ENCODE assay signal across 17 cellular contexts in the genomic region with DNA sequence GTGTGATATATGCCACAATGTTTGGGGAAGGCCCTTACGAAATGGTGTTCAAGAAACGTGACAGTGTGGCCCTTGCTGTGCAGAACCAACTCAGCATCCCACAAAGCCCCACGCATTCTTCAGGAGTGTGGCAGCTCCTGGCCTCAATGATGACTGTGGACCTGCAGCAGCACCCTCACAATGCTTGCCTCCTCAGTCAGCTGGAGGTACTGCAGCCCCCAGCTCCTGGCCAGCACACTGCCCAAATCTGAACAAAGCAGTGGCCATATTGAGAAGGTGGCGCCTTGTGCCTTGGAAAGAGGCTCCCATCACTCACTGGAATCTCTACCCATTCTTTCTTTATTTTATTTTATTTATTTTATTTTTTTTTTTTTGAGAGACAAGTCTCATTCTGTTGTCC. TPM values are rescaled to one million over a fixed set of nuclear protein-coding genes. Genes with fewer than 3 reads are reported as not detected.
DNase-seq lines count a peak whose midpoint lies in the region; ATAC-seq and TF ChIP-seq lines count a peak whose summit lies in the region.
"Had no signal": no experiment of that assay in that cellular context is flagged by ENCODE, and none has a peak within 500 bp of the region (broad histone marks: within the 10 kb centered on the region; RNA-seq: fewer than 3 reads in every experiment).

No MANE protein-coding gene starts in this region.

- H3K27ac Mint-ChIP-seq in chondrocyte (ENCODE audit: unreplicated experiment) = no peak overlapping the region
- no peak overlapping the region for H3K27ac Mint-ChIP-seq in neural crest cell (ENCODE audit: unreplicated experiment)
- no peak overlapping the region for H3K27ac Mint-ChIP-seq in CD8-positive, alpha-beta T cell
- H3K27ac Mint-ChIP-seq: activated naive CD4-positive, alpha-beta T cell treated with anti-CD3 and anti-CD28 coated beads, Interleukin-2, amount 10 ng/mL, durations not matched to agents 7 days and 5 days had no signal

- H3K27me3 Mint-ChIP-seq in chondrocyte (ENCODE audit: low read depth) = no peaks in the 10 kb centered on the region
- H3K27me3 Mint-ChIP-seq in neural crest cell (ENCODE audit: low read depth) = no peaks in the 10 kb centered on the region
- no peaks in the 10 kb centered on the region for H3K27me3 Mint-ChIP-seq in CD8-positive, alpha-beta T cell (ENCODE audit: low read depth)
- H3K27me3 Mint-ChIP-seq: activated naive CD4-positive, alpha-beta T cell treated with anti-CD3 and anti-CD28 coated beads, Interleukin-2, amount 10 ng/mL, durations not matched to agents 7 days and 5 days had no signal

- no peaks in the 10 kb centered on the region for H3K36me3 ChIP-seq in BJ (ENCODE audit: control insufficient read depth, insufficient read depth, low read length)
- H3K36me3 ChIP-seq in HCT116 (ENCODE audit: control insufficient read depth in 1 of 2, insufficient read depth in 2 of 2, low read length in 2 of 2) = peaks cover 18 to 39% of the 10 kb centered on the region in 2 experiments
- H3K36me3 ChIP-seq in ovary = no peaks in the 10 kb centered on the region
- no peaks in the 10 kb centered on the region for H3K36me3 ChIP-seq in CD8-positive, alpha-beta T cell (ENCODE audit: insufficient read depth, low read length)

- no peaks in the 10 kb centered on the region for H3K4me1 Mint-ChIP-seq in chondrocyte (ENCODE audit: low read depth)
- H3K4me1 Mint-ChIP-seq in neural crest cell = no peaks in the 10 kb centered on the region
- no peaks in the 10 kb centered on the region for H3K4me1 Mint-ChIP-seq in CD8-positive, alpha-beta T cell (ENCODE audit: low read depth)

- intact Hi-C loops in HCT116 (cut with micrococcal nuclease) (no loop called here), ovary (cut with DNase I) (no loop called here)
- intact Hi-C loops in CD8-positive, alpha-beta T cell (cut with DNase I, micrococcal nuclease) = no loop called here

- no peak overlapping the region for H3K4me2 ChIP-seq in HCT116 (ENCODE audit: low read length)
- H3K4me2 ChIP-seq: BLaER1 had no signal

- H3K9ac ChIP-seq in HCT116 (ENCODE audit: low read length) = no peak overlapping the region
- H3K9ac ChIP-seq: BLaER1 had no signal

- H2AFZ ChIP-seq in HCT116 (ENCODE audit: low read depth, low read length, poor library complexity, severe bottlenecking) = no peak overlapping the region

- DNase-seq in BJ (ENCODE audit: low read depth) (no peak), HCT116 (ENCODE audit: low read depth, low spot score) (no peak), chondrocyte (ENCODE audit: low spot score) (no peak), neural crest cell (ENCODE audit: low read depth, low spot score) (no peak), D341Med (ENCODE audit: low spot score) (no peak), ovary (no peak), NCI-H1092 (lab: John Stamatoyannopoulos, UW) (no peak)
- no peak for DNase-seq in CD8-positive, alpha-beta T cell
- DNase-seq: activated CD4-positive, alpha-beta T cell treated with anti-CD3 and anti-CD28 coated beads for 4 hours; activated naive CD4-positive, alpha-beta T cell treated with anti-CD3 and anti-CD28 coated beads, Interleukin-2, amount 10 ng/mL, durations not matched to agents 7 days and 5 days; dorsolateral prefrontal cortex; NCI-H1105; NCI-H2171; NCI-H82; posterior cingulate gyrus had no signal

- peak; percentile 80 for ATAC-seq in HCT116
- no peak for ATAC-seq in CD8-positive, alpha-beta T cell
- ATAC-seq: left lobe of liver had no signal

- H3K27ac ChIP-seq in HCT116 (ENCODE audit: low read depth, low read length) (no peak overlapping the region), ovary (no peak overlapping the region)
- H3K27ac ChIP-seq in CD8-positive, alpha-beta T cell (ENCODE audit: low read depth, low read length) = no peak overlapping the region
- H3K27ac ChIP-seq: BLaER1, dorsolateral prefrontal cortex had no signal

- H3K9me3 ChIP-seq in HCT116 (ENCODE audit: control insufficient read depth in 1 of 2, insufficient read depth in 1 of 2, low read depth in 1 of 2, low read length in 2 of 2) (no peaks in the 10 kb centered on the region), ovary (no peaks in the 10 kb centered on the region)
- H3K9me3 ChIP-seq in CD8-positive, alpha-beta T cell (ENCODE audit: low read length) = no peaks in the 10 kb centered on the region
- H3K9me3 ChIP-seq: BLaER1 had no signal

- no peak for TF ChIP-seq RAD21 in HCT116 (IDR thresholded peaks at IDR 0.05; ENCODE audit: low read depth)

- H3K4me3 ChIP-seq in BJ (ENCODE audit: low read depth, low read length) = no peak overlapping the region
- H3K4me3 ChIP-seq in HCT116 (replicated peaks in 1 of 2; ENCODE audit: low read depth in 1 of 2, low read length in 2 of 2) = no peak overlapping the region
- H3K4me3 ChIP-seq in ovary = no peak overlapping the region
- no peak overlapping the region for H3K4me3 ChIP-seq in CD8-positive, alpha-beta T cell (ENCODE audit: low read depth, low read length)
- H3K4me3 ChIP-seq: BLaER1, dorsolateral prefrontal cortex had no signal

- TF ChIP-seq CTCF in BJ (IDR thresholded peaks at IDR 0.05; ENCODE audit: insufficient read depth, low read depth, low read length) (0 out of 2 replicates have a peak, but pooled peaks have one; percentile 12), HCT116 (IDR thresholded peaks at IDR 0.05 in 2 of 3, conservative IDR thresholded peaks at IDR 0.05 in 1 of 3; ENCODE audit: borderline replicate concordance in 1 of 3, insufficient read depth in 1 of 3, low read depth in 2 of 3, low read length in 2 of 3) (peak in 2 of 3 experiments; percentile 23 to 28; a peak in 3 of 6 replicates), chondrocyte (IDR thresholded peaks at IDR 0.05) (peak; percentile 13), neural crest cell (conservative IDR thresholded peaks at IDR 0.05) (peak; percentile 36), ovary (IDR thresholded peaks at IDR 0.05) (no peak)
- no peak for TF ChIP-seq CTCF in CD8-positive, alpha-beta T cell (IDR thresholded peaks at IDR 0.05)

- RAD21 ChIA-PET in HCT116 (lab: Charles Lee; ENCODE audit: low non-redundant PET in 1 of 2, low total read pairs in 2 of 2, uncharacterized antibody in 2 of 2, unreplicated experiment in 2 of 2) = interaction anchor here in 1 of 2 experiments (0.6 kb wide), 1 partner anchor 183 kb away, joined by 4 read pairs; no protein-coding TSS in a partner anchor

- H3K4me3 Mint-ChIP-seq in chondrocyte (ENCODE audit: unreplicated experiment) (no peak overlapping the region), neural crest cell (no peak overlapping the region)
- no peak overlapping the region for H3K4me3 Mint-ChIP-seq in CD8-positive, alpha-beta T cell
- H3K4me3 Mint-ChIP-seq: activated naive CD4-positive, alpha-beta T cell treated with anti-CD3 and anti-CD28 coated beads, Interleukin-2, amount 10 ng/mL, durations not matched to agents 7 days and 5 days had no signal

- no peak for TF ChIP-seq POLR2A in HCT116 (IDR thresholded peaks at IDR 0.05; ENCODE audit: borderline replicate concordance, extremely low read depth, insufficient read depth, insufficient read length)
- no peak for TF ChIP-seq POLR2A in ovary (IDR thresholded peaks at IDR 0.05)

- H3K9me3 Mint-ChIP-seq in chondrocyte (ENCODE audit: low read depth) = no peaks in the 10 kb centered on the region
- H3K9me3 Mint-ChIP-seq in neural crest cell = no peaks in the 10 kb centered on the region
- H3K9me3 Mint-ChIP-seq in CD8-positive, alpha-beta T cell = peaks cover 2% of the 10 kb centered on the region
- H3K9me3 Mint-ChIP-seq: activated naive CD4-positive, alpha-beta T cell treated with anti-CD3 and anti-CD28 coated beads, Interleukin-2, amount 10 ng/mL, durations not matched to agents 7 days and 5 days had no signal

- TF ChIP-seq EP300 in ovary (IDR thresholded peaks at IDR 0.05) = no peak

- CTCF ChIA-PET in BJ (lab: Yijun Ruan, JAX) (interaction anchor here (1.4 kb wide), 1 partner anchor 10 kb away, joined by 4 read pairs; the partner anchor contains the start of gene POLE2), HCT116 (lab: Charles Lee) (no interaction called here)
- CTCF ChIA-PET in CD8-positive, alpha-beta T cell (lab: Charles Lee) = no interaction called here

- H4K20me1 ChIP-seq in HCT116 (ENCODE audit: insufficient read depth) = no peaks in the 10 kb centered on the region; the same call in 1 of the 2 replicates
- H4K20me1 ChIP-seq: BLaER1 had no signal

- WGBS in ovary, 3 donors = 93 to 97% (median 96%) methylated on average over 4 of the region's 4 CpGs

- H3K4me1 ChIP-seq in HCT116 (ENCODE audit: control insufficient read depth in 1 of 2, insufficient read depth in 2 of 2, low read length in 2 of 2) (no peaks in the 10 kb centered on the region), ovary (ENCODE audit: insufficient read depth) (no peaks in the 10 kb centered on the region)
- no peaks in the 10 kb centered on the region for H3K4me1 ChIP-seq in CD8-positive, alpha-beta T cell (ENCODE audit: insufficient read depth, low read length)
- H3K4me1 ChIP-seq: BLaER1 had no signal

- H3K79me2 ChIP-seq in HCT116 (ENCODE audit: insufficient read depth, low read length) = peaks cover 28% of the 10 kb centered on the region

- POLR2A ChIA-PET in BJ (lab: Charles Lee) (no interaction called here), HCT116 (lab: Charles Lee) (interaction anchor here (1.2 kb wide), 1 partner anchor 44 kb away, joined by 4 read pairs; no protein-coding TSS in a partner anchor)
- POLR2A ChIA-PET in CD8-positive, alpha-beta T cell (lab: Charles Lee) = no interaction called here

- H3K9me2 ChIP-seq in HCT116 (ENCODE audit: insufficient read depth) = no peaks in the 10 kb centered on the region

- no TSS peak for BruUV-seq in HCT116 (replicated peaks; lab: Mats Ljungman, UMichigan)

- H3K36me3 Mint-ChIP-seq in chondrocyte (ENCODE audit: low read depth) (peaks cover 1% of the 10 kb centered on the region), neural crest cell (ENCODE audit: low read depth) (peaks cover 20% of the 10 kb centered on the region)
- H3K36me3 Mint-ChIP-seq in CD8-positive, alpha-beta T cell = no peaks in the 10 kb centered on the region

- no peaks in the 10 kb centered on the region for H3K27me3 ChIP-seq in BJ (ENCODE audit: control insufficient read depth, insufficient read depth, low read length)
- no peaks in the 10 kb centered on the region for H3K27me3 ChIP-seq in HCT116 (ENCODE audit: insufficient read depth, low read length)
- H3K27me3 ChIP-seq in ovary = no peaks in the 10 kb centered on the region
- no peaks in the 10 kb centered on the region for H3K27me3 ChIP-seq in CD8-positive, alpha-beta T cell (ENCODE audit: insufficient read depth, low read length)
- H3K27me3 ChIP-seq: BLaER1, dorsolateral prefrontal cortex had no signal

RNA-seq across cellular contexts. Expression of gene POLE2, which starts 10.4 kb away (rescaled TPM):
- 3.3 and 5.8 TPM in 2 replicates for polyA plus RNA-seq in BJ (2011; rRNA removed)
- polyA minus RNA-seq in BJ (2011; rRNA and poly(A)+ RNA removed) = 2.4 and 3.0 TPM in 2 replicates
- total RNA-seq in HCT116 (2021; ENCODE audit: unreplicated experiment) = 24.5 TPM
- 10.5 and 15.4 TPM in 2 replicates for polyA plus RNA-seq in HCT116 (2012)
- 2.2 to 6.4 TPM (median 3.1 TPM) in 3 replicates for total RNA-seq in chondrocyte
- total RNA-seq in neural crest cell = 26.8 and 31.5 TPM in 2 replicates
- 1 to 10 TPM; 1.6 to 5.0 (median 2.5) TPM for total RNA-seq in ovary
- 1 to 10 TPM; 1.6 to 2.5 TPM for polyA plus RNA-seq in ovary
- under 1 TPM; 0.33 to 0.79 TPM for total RNA-seq in CD8-positive, alpha-beta T cell

RNA-seq across cellular contexts. Expression of gene KLHDC1, which starts 15.3 kb away (rescaled TPM):
- 0.25 and 0.82 TPM in 2 replicates for polyA plus RNA-seq in BJ (2011; rRNA removed)
- 0.26 and 0.47 TPM in 2 replicates for polyA minus RNA-seq in BJ (2011; rRNA and poly(A)+ RNA removed)
- 0.98 TPM for total RNA-seq in HCT116 (2021; ENCODE audit: unreplicated experiment)
- 0.26 and 0.32 TPM in 2 replicates for polyA plus RNA-seq in HCT116 (2012)
- total RNA-seq in chondrocyte = 3.3 to 7.2 TPM (median 4.5 TPM) in 3 replicates
- 2.0 and 2.1 TPM in 2 replicates for total RNA-seq in neural crest cell
- total RNA-seq in ovary = 10 to 100 TPM in 6 of 7 donors, 1 to 10 TPM in 1; 8.6 to 22.9 (median 19.3) TPM
- polyA plus RNA-seq in ovary = 1 to 10 TPM; 6.7 to 8.3 TPM
- 10 to 100 TPM in 1 of 2 experiments, 1 to 10 TPM in 1; 8.5 to 11.0 TPM for total RNA-seq in CD8-positive, alpha-beta T cell

RNA-seq across cellular contexts. Expression of gene DNAAF2, which starts 42.6 kb away (rescaled TPM):
- polyA plus RNA-seq in BJ (2011; rRNA removed) (3.6 and 4.2 TPM in 2 replicates), ovary (1 to 10 TPM; 3.3 to 5.5 TPM)
- 1.0 and 1.1 TPM in 2 replicates for polyA minus RNA-seq in BJ (2011; rRNA and poly(A)+ RNA removed)
- total RNA-seq in HCT116 (2021; ENCODE audit: unreplicated experiment) (13.7 TPM), chondrocyte (5.2 to 5.6 TPM (median 5.5 TPM) in 3 replicates), neural crest cell (18.9 and 20.4 TPM in 2 replicates), ovary (10 to 100 TPM in 2 of 7 donors, 1 to 10 TPM in 5; 5.5 to 19.3 (median 6.8) TPM)
- 6.0 and 6.9 TPM in 2 replicates for polyA plus RNA-seq in HCT116 (2012)
- total RNA-seq in CD8-positive, alpha-beta T cell = 10 to 100 TPM in 1 of 2 experiments, 1 to 10 TPM in 1; 9.3 to 11.7 TPM

RNA-seq across cellular contexts. Expression of gene MGAT2, which starts 57.0 kb away (rescaled TPM):
- 24.1 and 35.2 TPM in 2 replicates for polyA plus RNA-seq in BJ (2011; rRNA removed)
- 12.0 and 18.5 TPM in 2 replicates for polyA minus RNA-seq in BJ (2011; rRNA and poly(A)+ RNA removed)
- total RNA-seq in HCT116 (2021; ENCODE audit: unreplicated experiment) = 22.9 TPM
- polyA plus RNA-seq in HCT116 (2012) = 8.5 and 12.1 TPM in 2 replicates
- total RNA-seq in chondrocyte = 51.2 to 58.2 TPM (median 53.5 TPM) in 3 replicates
- 31.8 and 32.3 TPM in 2 replicates for total RNA-seq in neural crest cell
- total RNA-seq in ovary = 10 to 100 TPM; 23.0 to 45.1 (median 28.1) TPM
- polyA plus RNA-seq in ovary = 10 to 100 TPM; 15.9 to 21.4 TPM
- total RNA-seq in CD8-positive, alpha-beta T cell = 10 to 100 TPM; 22.6 to 24.0 TPM

RNA-seq across cellular contexts. Expression of gene RPL36AL, which starts 57.2 kb away (rescaled TPM):
- polyA plus RNA-seq in BJ (2011; rRNA removed) (87.9 and 203 TPM in 2 replicates), ovary (100 to 1,000 TPM; 657 to 712 TPM)
- 16.8 and 25.8 TPM in 2 replicates for polyA minus RNA-seq in BJ (2011; rRNA and poly(A)+ RNA removed)
- total RNA-seq in HCT116 (2021; ENCODE audit: unreplicated experiment) (212 TPM), chondrocyte (132 to 146 TPM (median 144 TPM) in 3 replicates), neural crest cell (147 and 151 TPM in 2 replicates), ovary (100 to 1,000 TPM; 196 to 516 (median 284) TPM)
- polyA plus RNA-seq in HCT116 (2012) = 349 and 403 TPM in 2 replicates
- 100 to 1,000 TPM; 302 to 318 TPM for total RNA-seq in CD8-positive, alpha-beta T cell

Comparison
In these comparisons a context has a peak if more than half of its experiments do, and no peak if none do; other contexts are left out.
1. CTCF ChIP-seq: peak in BJ (single experiment), HCT116 (2 of 3), chondrocyte (single experiment) and neural crest cell (single experiment); none in ovary (0 of 3) and CD8-positive, alpha-beta T cell (single experiment).